Comparison of ENCODE assay signal across 29 cellular contexts in genomic region chr3:46561511-46561910, GRCh38. TPM values are rescaled to one million over a fixed set of nuclear protein-coding genes. Genes with fewer than 3 reads are reported as not detected.
"Had no signal": no experiment of that assay in that cellular context is flagged by ENCODE, and none has a peak within 500 bp of the region (broad histone marks: within the 10 kb centered on the region; RNA-seq: fewer than 3 reads in every experiment).

No MANE protein-coding gene starts in this region.

- H3K4me3 ChIP-seq: adrenal gland, body of pancreas, coronary artery, gastroesophageal sphincter, lower lobe of right lung, mucosa of descending colon, stomach, tibial artery, upper lobe of right lung had no signal

- H3K9me3 ChIP-seq: adrenal gland, body of pancreas, lower lobe of right lung, mucosa of descending colon, tibial artery, upper lobe of right lung had no signal

- H3K36me3 ChIP-seq: adrenal gland, gastroesophageal sphincter, lower lobe of right lung, stomach, tibial artery, upper lobe of right lung had no signal

- H3K27me3 ChIP-seq: adrenal gland, body of pancreas, upper lobe of right lung had no signal

- H3K27ac Mint-ChIP-seq: activated naive CD4-positive, alpha-beta T cell treated with anti-CD3 and anti-CD28 coated beads for 36 hours; activated naive CD8-positive, alpha-beta T cell treated with anti-CD3 and anti-CD28 coated beads for 36 hours; effector memory CD8-positive, alpha-beta T cell; natural killer cell treated with Interleukin-12 subunit alpha and Interleukin-12 subunit beta and Interleukin-15 and Interleukin-18, amount 100 ng/mL, for 72 hours; stimulated activated naive B cell treated with anti-CD40 and anti-IgM and Interleukin-4, amounts not matched to agents 10 μg/mL and 1 μg/mL and 100 μg/mL, for 72 hours had no signal

- ATAC-seq: body of pancreas; effector memory CD8-positive, alpha-beta T cell; gastroesophageal sphincter; lower lobe of right lung; mucosa of descending colon; upper lobe of right lung had no signal

- DNase-seq: activated CD4-positive, alpha-beta T cell treated with anti-CD3 and anti-CD28 coated beads for 4 hours; activated CD4-positive, alpha-beta T cell treated with anti-CD3 and anti-CD28 coated beads, Interleukin-2, amount 50 U/mL, for 4 hours; activated effector memory CD4-positive, alpha-beta T cell treated with Interleukin-2 at 50 U/mL for 16 hours; activated naive CD4-positive, alpha-beta T cell treated with anti-CD3 and anti-CD28 coated beads for 36 hours; activated naive CD8-positive, alpha-beta T cell treated with anti-CD3 and anti-CD28 coated beads for 36 hours; activated T-cell treated with anti-CD3 and anti-CD28 coated beads for 4 hours; aorta; body of pancreas; cerebellar nuclear complex; effector memory CD8-positive, alpha-beta T cell; erythroblast; hypothalamus; lower lobe of right lung; mucosa of descending colon; stimulated activated CD4-positive, alpha-beta T cell treated with anti-CD3 and anti-CD28 coated beads, Interleukin-15, amount 100 ng/mL, for 24 hours; stimulated activated CD4-positive, alpha-beta T cell treated with anti-CD3 and anti-CD28 coated beads, Interleukin-2, amount 100 ng/mL, for 24 hours; stimulated activated naive B cell treated with anti-CD40 and anti-IgM and Interleukin-4, amounts not matched to agents 10 μg/mL and 1 μg/mL and 100 μg/mL, for 72 hours; stomach; T-helper 1 cell; tibial artery; upper lobe of right lung had no signal

- H3K27ac ChIP-seq: adrenal gland, body of pancreas, coronary artery, gastroesophageal sphincter, lower lobe of right lung, stomach, tibial artery, upper lobe of right lung, VCaP had no signal

- H3K9me3 Mint-ChIP-seq: activated naive CD4-positive, alpha-beta T cell treated with anti-CD3 and anti-CD28 coated beads for 36 hours; activated naive CD8-positive, alpha-beta T cell treated with anti-CD3 and anti-CD28 coated beads for 36 hours; effector memory CD8-positive, alpha-beta T cell; natural killer cell treated with Interleukin-12 subunit alpha and Interleukin-12 subunit beta and Interleukin-15 and Interleukin-18, amount 100 ng/mL, for 72 hours; stimulated activated naive B cell treated with anti-CD40 and anti-IgM and Interleukin-4, amounts not matched to agents 10 μg/mL and 1 μg/mL and 100 μg/mL, for 72 hours had no signal

- H3K4me3 Mint-ChIP-seq: activated naive CD4-positive, alpha-beta T cell treated with anti-CD3 and anti-CD28 coated beads for 36 hours; activated naive CD8-positive, alpha-beta T cell treated with anti-CD3 and anti-CD28 coated beads for 36 hours; effector memory CD8-positive, alpha-beta T cell; natural killer cell treated with Interleukin-12 subunit alpha and Interleukin-12 subunit beta and Interleukin-15 and Interleukin-18, amount 100 ng/mL, for 72 hours; stimulated activated naive B cell treated with anti-CD40 and anti-IgM and Interleukin-4, amounts not matched to agents 10 μg/mL and 1 μg/mL and 100 μg/mL, for 72 hours had no signal

- H3K36me3 Mint-ChIP-seq: activated naive CD8-positive, alpha-beta T cell treated with anti-CD3 and anti-CD28 coated beads for 36 hours; natural killer cell treated with Interleukin-12 subunit alpha and Interleukin-12 subunit beta and Interleukin-15 and Interleukin-18, amount 100 ng/mL, for 72 hours had no signal

RNA-seq across cellular contexts. Expression of gene LRRC2, which starts 4.6 kb away (rescaled TPM):
- total RNA-seq: activated naive CD4-positive, alpha-beta T cell treated with anti-CD3 and anti-CD28 coated beads for 36 hours; activated naive CD8-positive, alpha-beta T cell treated with anti-CD3 and anti-CD28 coated beads for 36 hours; natural killer cell treated with Interleukin-12 subunit alpha and Interleukin-12 subunit beta and Interleukin-15 and Interleukin-18, amount 100 ng/mL, for 72 hours had no signal

RNA-seq across cellular contexts. Expression of gene FAM240A, which starts 50.8 kb away (rescaled TPM):
- total RNA-seq: activated naive CD4-positive, alpha-beta T cell treated with anti-CD3 and anti-CD28 coated beads for 36 hours; activated naive CD8-positive, alpha-beta T cell treated with anti-CD3 and anti-CD28 coated beads for 36 hours; aorta; body of pancreas; gastroesophageal sphincter; lower lobe of right lung; mesenteric fat pad; mucosa of descending colon; myocyte; natural killer cell treated with Interleukin-12 subunit alpha and Interleukin-12 subunit beta and Interleukin-15 and Interleukin-18, amount 100 ng/mL, for 72 hours; renal cortical epithelial cell; stomach; upper lobe of right lung had no signal
- polyA plus RNA-seq: adrenal gland, aorta, stomach had no signal
